In the genomic region with DNA sequence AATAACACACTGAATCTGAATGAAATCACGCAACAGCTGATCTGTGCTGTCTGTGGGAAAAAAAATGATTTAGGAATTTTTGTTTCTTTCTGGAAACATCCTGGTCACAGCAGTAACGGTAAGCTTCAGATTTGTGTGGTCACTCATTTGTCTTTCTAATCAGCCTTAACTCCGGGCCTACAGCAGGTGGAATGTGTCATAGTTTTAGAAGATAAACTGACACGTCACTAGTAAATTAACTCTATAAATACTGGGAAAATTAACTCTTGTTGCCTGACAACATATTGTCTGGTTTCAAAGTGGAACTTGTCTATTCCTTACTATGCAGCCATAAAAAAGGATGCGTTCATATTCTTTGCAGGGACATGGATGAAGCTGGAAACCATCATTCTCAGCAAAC, we compare ENCODE assay signal across 2 cellular contexts.
TF ChIP-seq lines count a peak whose summit lies in the region.

No MANE protein-coding gene starts in this region.

TF ChIP-seq in HepG2, 621 proteins besides CTCF, POLR2A, EP300 and RAD21:
- TF ChIP-seq NCOA5 (CRISPR knock-in tag; IDR thresholded peaks at IDR 0.05) (no peak), CREB1 (IDR thresholded peaks at IDR 0.05) (peak; percentile 64; the same call in 1 of the 2 replicates), CREB1 (CRISPR knock-in tag; IDR thresholded peaks at IDR 0.05) (no peak)

TF ChIP-seq in K562, 482 proteins besides CTCF, POLR2A, EP300 and RAD21:
- TF ChIP-seq GABPB2 (CRISPR knock-in tag; conservative IDR thresholded peaks at IDR 0.05) (no peak), PCBP2 (IDR thresholded peaks at IDR 0.05; ENCODE audit: low read depth, low read length, poor library complexity, severe bottlenecking) (no peak), ZFPM2 (CRISPR knock-in tag; IDR thresholded peaks at IDR 0.05) (no peak), JUND (IDR thresholded peaks at IDR 0.05; ENCODE audit: borderline replicate concordance, low read depth, low read length) (peak; percentile 28; the same call in 1 of the 2 replicates), JUND (tag; IDR thresholded peaks at IDR 0.05; ENCODE audit: borderline replicate concordance, low read depth, low read length) (no peak), SP2 (IDR thresholded peaks at IDR 0.05; ENCODE audit: extremely low read depth, low read depth, low read length, poor library complexity, severe bottlenecking) (no peak), ELF4 (CRISPR knock-in tag; IDR thresholded peaks at IDR 0.05) (no peak), ZNF174 (CRISPR knock-in tag; IDR thresholded peaks at IDR 0.05) (no peak), FOSL1 (tag; conservative IDR thresholded peaks at IDR 0.05) (peak; percentile 63), MTF1 (CRISPR knock-in tag; IDR thresholded peaks at IDR 0.05; ENCODE audit: borderline replicate concordance) (no peak), ATF1 (CRISPR knock-in tag; IDR thresholded peaks at IDR 0.05) (no peak), ATF1 (tag; IDR thresholded peaks at IDR 0.05) (peak; percentile 57)
- TF ChIP-seq, protein P1, sequence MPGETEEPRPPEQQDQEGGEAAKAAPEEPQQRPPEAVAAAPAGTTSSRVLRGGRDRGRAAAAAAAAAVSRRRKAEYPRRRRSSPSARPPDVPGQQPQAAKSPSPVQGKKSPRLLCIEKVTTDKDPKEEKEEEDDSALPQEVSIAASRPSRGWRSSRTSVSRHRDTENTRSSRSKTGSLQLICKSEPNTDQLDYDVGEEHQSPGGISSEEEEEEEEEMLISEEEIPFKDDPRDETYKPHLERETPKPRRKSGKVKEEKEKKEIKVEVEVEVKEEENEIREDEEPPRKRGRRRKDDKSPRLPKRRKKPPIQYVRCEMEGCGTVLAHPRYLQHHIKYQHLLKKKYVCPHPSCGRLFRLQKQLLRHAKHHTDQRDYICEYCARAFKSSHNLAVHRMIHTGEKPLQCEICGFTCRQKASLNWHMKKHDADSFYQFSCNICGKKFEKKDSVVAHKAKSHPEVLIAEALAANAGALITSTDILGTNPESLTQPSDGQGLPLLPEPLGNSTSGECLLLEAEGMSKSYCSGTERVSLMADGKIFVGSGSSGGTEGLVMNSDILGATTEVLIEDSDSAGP (CRISPR knock-in tag; IDR thresholded peaks at IDR 0.05) = no peak
